In genomic region chr3:143135150-143135549, GRCh38 we compare ENCODE assay signal across 11 cellular contexts. TPM values are rescaled to one million over a fixed set of nuclear protein-coding genes. Genes with fewer than 3 reads are reported as not detected.
A peak's percentile ranks its signal among the peaks of the same experiment; 100 is the strongest.
DNase-seq lines count a peak whose midpoint lies in the region; ATAC-seq and TF ChIP-seq lines count a peak whose summit lies in the region.
"Had no signal": no experiment of that assay in that cellular context is flagged by ENCODE, and none has a peak within 500 bp of the region (broad histone marks: within the 10 kb centered on the region; RNA-seq: fewer than 3 reads in every experiment).

No MANE protein-coding gene starts in this region.

- BruUV-seq in A673 (replicated peaks; lab: Mats Ljungman, UMichigan), result no TSS peak

- ATAC-seq in GM19328 (IDR thresholded peaks at IDR 0.05; ENCODE audit: unreplicated experiment), result no peak

- H3K4me1 ChIP-seq in A673 (ENCODE audit: insufficient read depth, low read length, poor library complexity, severe bottlenecking), result peaks cover 4% of the 10 kb centered on the region

- H3K27me3 ChIP-seq in A673 (replicated peaks; ENCODE audit: insufficient read depth, low read depth, low read length, poor library complexity), result no peaks in the 10 kb centered on the region
- H3K27me3 ChIP-seq: ovary had no signal

- CTCF ChIA-PET in A673 (lab: Charles Lee), result no interaction called here

- H3K4me3 ChIP-seq in A673 (ENCODE audit: low read depth, low read length, poor library complexity, severe bottlenecking), result no peak overlapping the region
- H3K4me3 ChIP-seq: ovary, thoracic aorta had no signal

- H3K36me3 ChIP-seq in A673 (ENCODE audit: insufficient read depth, low read length, poor library complexity, severe bottlenecking), result no peaks in the 10 kb centered on the region
- H3K36me3 ChIP-seq: ovary, thoracic aorta had no signal

- DNase-seq in A673 (ENCODE audit: low spot score), result peak; percentile 86
- DNase-seq in HPDE6-E6E7 (ENCODE audit: extremely low spot score), result peak; percentile 87
- DNase-seq in SW 1271 (lab: John Stamatoyannopoulos, UW), result peak; percentile 67 to 88
- DNase-seq in head of caudate nucleus, result peak in 31 of 42 donors; percentile 9 to 85 (median 41)
- no peak for DNase-seq in NCI-H345 treated with DMSO at 0.1 percent for 48 hours (lab: John Stamatoyannopoulos, UW; ENCODE audit: unreplicated experiment)
- no peak for DNase-seq in stimulated activated CD4-positive, alpha-beta T cell treated with anti-CD3 and anti-CD28 coated beads, Interleukin-2, amount 100 ng/mL, for 48 hours
- no peak for DNase-seq in NCI-H748 (lab: John Stamatoyannopoulos, UW; ENCODE audit: unreplicated experiment)
- DNase-seq: DND-41 had no signal

- H3K9me3 ChIP-seq in A673 (ENCODE audit: low read depth, low read length, poor library complexity, severe bottlenecking), result no peaks in the 10 kb centered on the region
- H3K9me3 ChIP-seq: ovary, thoracic aorta had no signal

- POLR2A ChIA-PET in A673 (lab: Charles Lee; ENCODE audit: low non-redundant PET), result no interaction called here

- no peak overlapping the region for H3K27ac ChIP-seq in A673 (ENCODE audit: low read depth, low read length, poor library complexity, severe bottlenecking)
- H3K27ac ChIP-seq: ovary, thoracic aorta had no signal

- TF ChIP-seq CTCF in A673 (conservative IDR thresholded peaks at IDR 0.05; ENCODE audit: low read depth, low read length), result no peak

- intact Hi-C loops in A673 (cut with micrococcal nuclease; ENCODE audit: unreplicated experiment), result no loop called here
- intact Hi-C loops in head of caudate nucleus (cut with DNase I), result no loop called here

RNA-seq across cellular contexts. Expression of gene CHST2, which starts 15.6 kb away (rescaled TPM):
- 0.64 and 0.66 TPM in 2 replicates for total RNA-seq in A673 (2021)

Comparison
In these comparisons a context has a peak if more than half of its experiments do, and no peak if none do; other contexts are left out.
1. DNase-seq: peak in A673 (single experiment), HPDE6-E6E7 (single experiment), SW 1271 (2 of 2) and head of caudate nucleus (31 of 42); none in NCI-H345 treated with DMSO at 0.1 percent for 48 hours (single experiment), stimulated activated CD4-positive, alpha-beta T cell treated with anti-CD3 and anti-CD28 coated beads, Interleukin-2, amount 100 ng/mL, for 48 hours (0 of 2) and NCI-H748 (single experiment).